10 cellular contexts compared by ENCODE assay signal in the genomic region with DNA sequence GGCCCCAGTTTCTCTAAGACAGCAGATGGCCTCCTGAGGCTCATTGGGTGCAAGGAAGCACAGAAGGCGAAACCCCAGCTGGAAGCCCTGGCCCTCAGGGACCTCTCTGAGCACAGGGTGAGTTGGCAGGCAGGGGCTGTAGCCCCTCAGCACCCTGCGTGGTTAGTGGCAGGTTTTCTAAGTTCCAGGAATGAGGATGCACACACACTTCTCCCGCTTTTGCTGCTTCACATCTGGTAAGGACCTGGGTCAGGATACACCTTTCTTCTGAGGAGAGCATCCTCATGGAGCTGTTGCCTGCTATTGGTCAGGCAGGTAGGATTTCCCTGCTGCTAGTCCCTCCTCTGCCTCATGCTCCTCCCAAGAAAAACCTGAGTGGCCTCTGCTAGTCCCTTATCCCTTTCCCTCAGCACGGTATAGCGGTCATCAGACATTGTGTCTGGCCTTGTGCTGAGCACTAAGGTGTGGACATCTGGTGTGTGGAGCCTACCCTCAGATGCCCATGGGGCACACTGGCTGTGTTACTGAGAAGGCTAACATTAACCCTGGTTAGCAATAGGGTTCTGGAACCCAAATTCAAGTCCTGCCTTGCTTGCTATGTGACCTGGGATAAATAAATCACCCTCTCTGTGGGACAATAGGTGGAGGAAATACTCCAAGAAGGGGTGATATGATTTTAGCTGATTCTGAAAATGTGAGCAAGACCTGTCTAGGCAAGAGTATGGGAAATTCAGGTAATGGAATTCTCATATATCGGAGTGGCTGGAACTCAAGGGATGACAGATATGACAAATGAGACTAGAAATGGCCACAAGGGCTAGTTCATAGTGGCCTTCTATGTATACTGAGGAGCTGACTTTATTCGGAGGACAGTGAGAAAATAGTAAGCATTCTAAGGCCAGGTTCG. TPM values are rescaled to one million over a fixed set of nuclear protein-coding genes. Genes with fewer than 3 reads are reported as not detected.
A peak's percentile ranks its signal among the peaks of the same experiment; 100 is the strongest.
DNase-seq lines count a peak whose midpoint lies in the region; ATAC-seq and TF ChIP-seq lines count a peak whose summit lies in the region.
"Had no signal": no experiment of that assay in that cellular context is flagged by ENCODE, and none has a peak within 500 bp of the region (broad histone marks: within the 10 kb centered on the region; RNA-seq: fewer than 3 reads in every experiment).

No MANE protein-coding gene starts in this region.

- H3K27me3 ChIP-seq in suprapubic skin: no peaks in the 10 kb centered on the region

- no peak overlapping the region for H3K27ac ChIP-seq in suprapubic skin

- DNase-seq in activated T-cell treated with anti-CD3 and anti-CD28 coated beads, Interleukin-2, amount 50 U/mL, for 4 hours: no peak
- DNase-seq in activated T-cell treated with anti-CD3 and anti-CD28 coated beads, Interleukin-2, amount 50 U/mL, for 48 hours: no peak
- no peak for DNase-seq in activated naive CD8-positive, alpha-beta T cell treated with anti-CD3 and anti-CD28 coated beads, Interleukin-2, amount 10 ng/mL, durations not matched to agents 7 days and 5 days
- DNase-seq in suprapubic skin (ENCODE audit: low spot score in 2 of 2): no peak
- no peak for DNase-seq in LoVo (ENCODE audit: low spot score)
- DNase-seq in cerebellar nuclear complex (lab: John Stamatoyannopoulos, UW): no peak
- DNase-seq in NCI-H128 (lab: John Stamatoyannopoulos, UW; ENCODE audit: unreplicated experiment): no peak
- DNase-seq: DMS79, NCI-H1436 treated with DMSO at 0.1 percent for 48 hours had no signal

- no peak for TF ChIP-seq EP300 in suprapubic skin (IDR thresholded peaks at IDR 0.05)

- H3K4me1 Mint-ChIP-seq in activated T-cell treated with anti-CD3 and anti-CD28 coated beads, Interleukin-2, amount 50 U/mL, for 4 hours (ENCODE audit: low read depth): peaks cover 20% of the 10 kb centered on the region
- H3K4me1 Mint-ChIP-seq in activated naive CD8-positive, alpha-beta T cell treated with anti-CD3 and anti-CD28 coated beads, Interleukin-2, amount 10 ng/mL, durations not matched to agents 7 days and 5 days: peaks cover 17% of the 10 kb centered on the region

- WGBS in suprapubic skin: 90% methylated on average over 7 of the region's 8 CpGs

- H3K36me3 Mint-ChIP-seq in activated T-cell treated with anti-CD3 and anti-CD28 coated beads, Interleukin-2, amount 50 U/mL, for 4 hours (ENCODE audit: insufficient read depth): no peaks in the 10 kb centered on the region
- H3K36me3 Mint-ChIP-seq in activated naive CD8-positive, alpha-beta T cell treated with anti-CD3 and anti-CD28 coated beads, Interleukin-2, amount 10 ng/mL, durations not matched to agents 7 days and 5 days: no peaks in the 10 kb centered on the region

- TF ChIP-seq CTCF in suprapubic skin (IDR thresholded peaks at IDR 0.05): no peak

- H3K9me3 ChIP-seq in iPS-18c (ENCODE audit: control insufficient read depth, insufficient read depth, low read length) (peaks cover 2% of the 10 kb centered on the region), suprapubic skin (no peaks in the 10 kb centered on the region)

- TF ChIP-seq POLR2A in suprapubic skin (IDR thresholded peaks at IDR 0.05): no peak

- no peak overlapping the region for H3K27ac Mint-ChIP-seq in activated naive CD8-positive, alpha-beta T cell treated with anti-CD3 and anti-CD28 coated beads, Interleukin-2, amount 10 ng/mL, durations not matched to agents 7 days and 5 days

- peaks cover 7% of the 10 kb centered on the region for H3K27me3 Mint-ChIP-seq in activated T-cell treated with anti-CD3 and anti-CD28 coated beads, Interleukin-2, amount 50 U/mL, for 4 hours (ENCODE audit: low read depth)
- peaks cover 1% of the 10 kb centered on the region for H3K27me3 Mint-ChIP-seq in activated naive CD8-positive, alpha-beta T cell treated with anti-CD3 and anti-CD28 coated beads, Interleukin-2, amount 10 ng/mL, durations not matched to agents 7 days and 5 days

- peak overlapping the region; percentile 88 for H3K4me3 Mint-ChIP-seq in activated T-cell treated with anti-CD3 and anti-CD28 coated beads, Interleukin-2, amount 50 U/mL, for 4 hours
- H3K4me3 Mint-ChIP-seq in activated naive CD8-positive, alpha-beta T cell treated with anti-CD3 and anti-CD28 coated beads, Interleukin-2, amount 10 ng/mL, durations not matched to agents 7 days and 5 days: peak overlapping the region; percentile 91

- peak overlapping the region; percentile 71; the same call in 1 of the 2 replicates for H3K4me3 ChIP-seq in iPS-18c (ENCODE audit: insufficient read depth, low read depth, low read length)
- peak overlapping the region; percentile 66 for H3K4me3 ChIP-seq in suprapubic skin

- no peaks in the 10 kb centered on the region for H3K9me3 Mint-ChIP-seq in activated T-cell treated with anti-CD3 and anti-CD28 coated beads, Interleukin-2, amount 50 U/mL, for 4 hours
- H3K9me3 Mint-ChIP-seq in activated naive CD8-positive, alpha-beta T cell treated with anti-CD3 and anti-CD28 coated beads, Interleukin-2, amount 10 ng/mL, durations not matched to agents 7 days and 5 days: no peaks in the 10 kb centered on the region

- no peak for ATAC-seq in activated T-cell treated with anti-CD3 and anti-CD28 coated beads, Interleukin-2, amount 50 U/mL, for 4 hours
- no peak for ATAC-seq in activated naive CD8-positive, alpha-beta T cell treated with anti-CD3 and anti-CD28 coated beads, Interleukin-2, amount 10 ng/mL, durations not matched to agents 7 days and 5 days (ENCODE audit: low read depth)

- POLR2A ChIA-PET in activated naive CD8-positive, alpha-beta T cell treated with anti-CD3 and anti-CD28 coated beads, Interleukin-2, amount 10 ng/mL, durations not matched to agents 7 days and 5 days (lab: Charles Lee): interaction anchor here (0.8 kb wide), 1 partner anchor 9 kb away, joined by 3 read pairs; no protein-coding TSS in a partner anchor

- H3K36me3 ChIP-seq in suprapubic skin: no peaks in the 10 kb centered on the region

- H3K4me1 ChIP-seq in suprapubic skin: peaks cover 28% of the 10 kb centered on the region

RNA-seq across cellular contexts. Expression of gene SLC22A4, which starts 1.6 kb away (rescaled TPM):
- 1 to 10 TPM; 1.4 to 2.8 (median 1.8) TPM for total RNA-seq in activated T-cell treated with anti-CD3 and anti-CD28 coated beads, Interleukin-2, amount 50 U/mL, for 4 hours
- total RNA-seq in activated naive CD8-positive, alpha-beta T cell treated with anti-CD3 and anti-CD28 coated beads, Interleukin-2, amount 10 ng/mL, durations not matched to agents 7 days and 5 days: under 1 TPM in 1 of 2 experiments, not detected in 1; 0.14 TPM
- 1 to 10 TPM in 3 of 4 donors, under 1 TPM in 1; 0.32 to 1.9 (median 1.3) TPM for total RNA-seq in suprapubic skin

RNA-seq across cellular contexts. Expression of gene PDLIM4, which starts 38.3 kb away (rescaled TPM):
- total RNA-seq in activated T-cell treated with anti-CD3 and anti-CD28 coated beads, Interleukin-2, amount 50 U/mL, for 4 hours: under 1 TPM; 0.32 to 0.43 (median 0.35) TPM
- under 1 TPM in 1 of 2 experiments, not detected in 1; 0.64 TPM for total RNA-seq in activated naive CD8-positive, alpha-beta T cell treated with anti-CD3 and anti-CD28 coated beads, Interleukin-2, amount 10 ng/mL, durations not matched to agents 7 days and 5 days
- 100 to 1,000 TPM; 110 to 128 (median 114) TPM for total RNA-seq in suprapubic skin

Comparison
In these comparisons a context has a peak if more than half of its experiments do, and no peak if none do; other contexts are left out.
1. RNA of gene PDLIM4, which starts 38.3 kb away (total RNA-seq): 110 to 128 TPM in suprapubic skin; 0.64 TPM in activated naive CD8-positive, alpha-beta T cell treated with anti-CD3 and anti-CD28 coated beads, Interleukin-2, amount 10 ng/mL, durations not matched to agents 7 days and 5 days and 0.32 to 0.43 TPM in activated T-cell treated with anti-CD3 and anti-CD28 coated beads, Interleukin-2, amount 50 U/mL, for 4 hours; every median in the first group is over 10 times any median in the second.